15 cellular contexts compared by ENCODE assay signal in the genomic region with DNA sequence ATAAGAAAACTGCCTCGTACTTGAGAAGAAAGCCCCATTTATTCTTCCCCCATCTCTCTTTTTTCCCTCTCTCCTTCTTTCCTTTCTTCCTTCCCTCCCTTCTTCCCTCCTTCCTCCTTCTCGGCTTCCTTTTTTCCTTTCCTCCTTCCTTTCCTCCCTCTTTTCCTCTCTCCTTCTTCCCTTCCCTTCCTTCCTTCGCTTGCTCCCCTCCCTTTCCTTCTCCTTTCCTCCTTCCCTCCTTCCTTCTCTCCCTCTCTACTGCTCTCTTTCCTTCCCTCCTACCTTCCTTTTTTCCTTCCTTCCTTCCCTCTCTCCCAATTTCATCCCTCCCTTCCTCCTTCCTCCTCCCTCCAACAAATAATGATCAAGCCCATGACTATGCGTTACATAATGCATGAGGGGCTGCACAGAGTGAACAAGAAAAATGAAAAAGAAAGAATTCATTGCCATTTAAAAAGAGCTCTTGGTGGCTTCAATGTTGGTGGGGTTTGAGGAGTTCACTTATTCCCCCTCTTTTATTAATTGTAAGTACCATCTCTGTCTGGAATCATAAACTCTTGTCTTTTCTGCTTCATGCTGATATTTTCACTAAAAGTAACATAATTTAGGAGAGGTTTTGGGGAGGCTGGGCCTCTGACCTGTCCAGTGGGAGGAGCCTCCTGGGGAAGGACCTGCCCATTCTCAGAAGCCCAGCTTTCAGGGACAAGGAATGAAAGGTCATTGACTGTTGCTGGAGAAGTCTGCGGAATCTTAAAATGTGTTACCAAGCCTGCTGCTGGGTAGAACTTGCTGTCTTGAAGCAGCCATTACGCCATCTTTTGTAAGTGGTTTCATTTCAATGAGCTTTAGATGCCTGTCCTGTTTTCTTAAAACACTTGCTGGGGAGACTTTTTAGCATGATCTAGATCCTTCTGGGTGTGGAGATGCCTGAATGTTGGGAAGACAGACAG.
DNase-seq lines count a peak whose midpoint lies in the region; ATAC-seq, FAIRE-seq and TF ChIP-seq lines count a peak whose summit lies in the region.
"Had no signal": no experiment of that assay in that cellular context is flagged by ENCODE, and none has a peak within 500 bp of the region (broad histone marks: within the 10 kb centered on the region; RNA-seq: fewer than 3 reads in every experiment).

No MANE protein-coding gene starts in this region.

- H4K91ac ChIP-seq in IMR-90 (ENCODE audit: insufficient read depth, low read depth, low read length), result no peak overlapping the region

- peak overlapping the region in 10 of 11 experiments; percentile 2 to 90 (median 42); a peak in 17 of 22 replicates for H3K27ac ChIP-seq in BLaER1 treated with 17β-estradiol and CSF1 and Interleukin-3, amounts not matched to agents 10 nM and 100 nM
- no peak overlapping the region for H3K27ac ChIP-seq in IMR-90 (ENCODE audit: insufficient read depth, low read length)

- ATAC-seq in IMR-90 (ENCODE audit: low read depth), result no peak
- ATAC-seq: HCT116, mucosa of descending colon had no signal

- H3K9me3 Mint-ChIP-seq in nephron, result no peaks in the 10 kb centered on the region

- no peak overlapping the region for H3K18ac ChIP-seq in IMR-90 (ENCODE audit: low read depth, low read length)

- intact Hi-C loops in IMR-90 (cut with micrococcal nuclease), result no loop called here

- no peak overlapping the region for H4K5ac ChIP-seq in IMR-90 (ENCODE audit: low read depth, low read length)

- H3K36me3 Mint-ChIP-seq in nephron (ENCODE audit: low read depth), result no peaks in the 10 kb centered on the region

- H3K36me3 ChIP-seq in BLaER1 treated with 17β-estradiol and CSF1 and Interleukin-3, amounts not matched to agents 10 nM and 100 nM, result peaks cover 0 to 22% (median 15%) of the 10 kb centered on the region in 11 experiments; a peak in 13 of 22 replicates
- H3K36me3 ChIP-seq in IMR-90 (ENCODE audit: control insufficient read depth, insufficient read depth, low read length), result no peaks in the 10 kb centered on the region
- H3K36me3 ChIP-seq: esophagus muscularis mucosa, MG63 had no signal

- peaks cover 98 to 100% (median 99%) of the 10 kb centered on the region in 10 experiments for H3K4me1 ChIP-seq in BLaER1 treated with 17β-estradiol and CSF1 and Interleukin-3, amounts not matched to agents 10 nM and 100 nM
- peaks cover 6% of the 10 kb centered on the region for H3K4me1 ChIP-seq in IMR-90 (ENCODE audit: control insufficient read depth, insufficient read depth, low read length)

- TF ChIP-seq RAD21 in IMR-90 (IDR thresholded peaks at IDR 0.05; ENCODE audit: low read length), result no peak

- H2BK20ac ChIP-seq in IMR-90 (ENCODE audit: low read depth, low read length), result 0 out of 2 replicates have a peak overlapping the region, but pooled peaks have one; percentile 39

- H2BK5ac ChIP-seq in IMR-90 (ENCODE audit: low read depth, low read length, poor library complexity, severe bottlenecking), result no peak overlapping the region

- no peak overlapping the region for H3K14ac ChIP-seq in IMR-90 (replicated peaks; ENCODE audit: low read depth, low read length)

- no peaks in the 10 kb centered on the region for H3K27me3 ChIP-seq in BLaER1 treated with 17β-estradiol and CSF1 and Interleukin-3, amounts not matched to agents 10 nM and 100 nM
- H3K27me3 ChIP-seq in IMR-90 (ENCODE audit: control insufficient read depth, insufficient read depth, low read length), result no peaks in the 10 kb centered on the region
- H3K27me3 ChIP-seq: esophagus muscularis mucosa, MG63 had no signal

- H3K56ac ChIP-seq in IMR-90 (ENCODE audit: extremely low read depth, insufficient read depth, low read length), result no peak overlapping the region

- peak overlapping the region in 1 of 11 experiments; percentile 20; a peak in 3 of 22 replicates for H3K9ac ChIP-seq in BLaER1 treated with 17β-estradiol and CSF1 and Interleukin-3, amounts not matched to agents 10 nM and 100 nM
- H3K9ac ChIP-seq in IMR-90 (ENCODE audit: low read depth, low read length), result no peak overlapping the region

- H2BK120ac ChIP-seq in IMR-90 (ENCODE audit: low read depth, low read length), result peak overlapping the region; percentile 26; the same call in 1 of the 2 replicates

- TF ChIP-seq CTCF in IMR-90 (conservative IDR thresholded peaks at IDR 0.05; ENCODE audit: low read depth, low read length) (no peak), cardiac fibroblast (IDR thresholded peaks at IDR 0.05; ENCODE audit: low read depth, low read length) (no peak), nephron (IDR thresholded peaks at IDR 0.05; ENCODE audit: unreplicated experiment in 3 of 3) (no peak)

- no peaks in the 10 kb centered on the region for H3K27me3 Mint-ChIP-seq in nephron (ENCODE audit: low read depth)

- no peak overlapping the region for H3K4ac ChIP-seq in IMR-90 (ENCODE audit: low read depth, low read length)

- no peak overlapping the region for H4K8ac ChIP-seq in IMR-90 (ENCODE audit: low read depth in 2 of 2, low read length in 2 of 2)

- H2BK15ac ChIP-seq in IMR-90 (ENCODE audit: low read depth, low read length), result no peak overlapping the region

- H3K79me1 ChIP-seq in IMR-90 (ENCODE audit: low read depth in 1 of 2, low read length in 2 of 2), result peaks cover 0 to 4% of the 10 kb centered on the region in 2 experiments; a peak in 1 of 4 replicates

- 92% methylated on average over 5 of the region's 6 CpGs; no CpG with 5 or more reads in 1 of the 2 experiments for WGBS in IMR-90 (ENCODE audit: extremely low coverage in 2 of 2, insufficient read length in 1 of 2), 2 experiments

- H3K4me3 Mint-ChIP-seq in nephron, result no peak overlapping the region

- no peak overlapping the region for H2AK9ac ChIP-seq in IMR-90 (replicated peaks; ENCODE audit: low read depth, low read length, poor library complexity)

- in situ Hi-C loops in IMR-90 (cut with MboI; ENCODE audit: low sequenced_read_pairs), result no loop called here

- H3K4me3 ChIP-seq in BLaER1 treated with 17β-estradiol and CSF1 and Interleukin-3, amounts not matched to agents 10 nM and 100 nM, result no peak overlapping the region
- no peak overlapping the region for H3K4me3 ChIP-seq in IMR-90 (ENCODE audit: insufficient read depth, low read depth, low read length)
- H3K4me3 ChIP-seq in cardiac fibroblast (replicated peaks in 1 of 2; ENCODE audit: low read depth in 2 of 2, low read length in 2 of 2), result no peak overlapping the region
- H3K4me3 ChIP-seq: esophagus muscularis mucosa, MG63, mucosa of descending colon had no signal

- dilution Hi-C loops in IMR-90 (cut with HindIII; ENCODE audit: low sequenced_read_pairs, unreplicated experiment), result no loop called here

- peaks cover 78% of the 10 kb centered on the region for H3K4me1 Mint-ChIP-seq in nephron

- H3K27ac Mint-ChIP-seq in nephron, result peak overlapping the region in 2 of 3 experiments; percentile 35 to 66

- H2AFZ ChIP-seq in IMR-90 (replicated peaks; ENCODE audit: low read length, poor library complexity), result no peak overlapping the region

- H3K9me1 ChIP-seq in IMR-90 (ENCODE audit: insufficient read depth, low read length), result peaks cover 19% of the 10 kb centered on the region

- DNase-seq in IMR-90, result no peak
- DNase-seq in cardiac fibroblast (ENCODE audit: low read depth in 2 of 2), result peak; percentile 15 to 23
- no peak for DNase-seq in hypothalamus (lab: John Stamatoyannopoulos, UW)
- DNase-seq in ureter (ENCODE audit: low spot score), result no peak
- DNase-seq in DMS 273 (lab: John Stamatoyannopoulos, UW; ENCODE audit: unreplicated experiment), result no peak
- no peak for DNase-seq in frontal cortex (ENCODE audit: low spot score in 2 of 2)
- DNase-seq: activated CD4-positive, alpha-beta T cell treated with anti-CD3 and anti-CD28 coated beads for 4 hours; activated naive CD4-positive, alpha-beta T cell treated with anti-CD3 and anti-CD28 coated beads, Interleukin-2, amount 50 U/mL, for 16 hours; MG63; mucosa of descending colon; NCI-H2227 treated with DMSO at 0.1 percent for 48 hours had no signal

- POLR2A ChIA-PET in IMR-90 (lab: Charles Lee; ENCODE audit: unreplicated experiment), result no interaction called here

- CTCF ChIA-PET in IMR-90 (lab: Yijun Ruan, JAX), result interaction anchor here (0.7 kb wide), 1 partner anchor 32 kb away, joined by 4 read pairs; no protein-coding TSS in a partner anchor

- no peaks in the 10 kb centered on the region for H3K9me3 ChIP-seq in BLaER1 treated with 17β-estradiol and CSF1 and Interleukin-3, amounts not matched to agents 10 nM and 100 nM (replicated peaks in 1 of 11)
- H3K9me3 ChIP-seq in IMR-90 (ENCODE audit: control insufficient read depth, insufficient read depth, low read length), result no peaks in the 10 kb centered on the region
- H3K9me3 ChIP-seq: esophagus muscularis mucosa, MG63, mucosa of descending colon had no signal

- no peak overlapping the region for H2AK5ac ChIP-seq in IMR-90 (ENCODE audit: low read depth, low read length)

- BruUV-seq in IMR-90 (replicated peaks; lab: Mats Ljungman, UMichigan), result no TSS peak

- peaks cover 10 to 62% (median 46%) of the 10 kb centered on the region in 11 experiments; a peak in 20 of 22 replicates for H4K20me1 ChIP-seq in BLaER1 treated with 17β-estradiol and CSF1 and Interleukin-3, amounts not matched to agents 10 nM and 100 nM
- peaks cover 7% of the 10 kb centered on the region; the same call in 1 of the 2 replicates for H4K20me1 ChIP-seq in IMR-90 (ENCODE audit: insufficient read depth, low read length)

- TF ChIP-seq POLR2A in IMR-90 (IDR thresholded peaks at IDR 0.05; ENCODE audit: low read depth, low read length), result no peak

- FAIRE-seq in frontal cortex (lab: Jason Lieb, UNC), result no peak

- peak overlapping the region; percentile 83 to 92 (median 86) for H3K4me2 ChIP-seq in BLaER1 treated with 17β-estradiol and CSF1 and Interleukin-3, amounts not matched to agents 10 nM and 100 nM
- H3K4me2 ChIP-seq in IMR-90 (ENCODE audit: low read depth, low read length), result no peak overlapping the region

- no peak overlapping the region for H3K23ac ChIP-seq in IMR-90 (ENCODE audit: low read depth, low read length)

TF ChIP-seq in IMR-90, 13 proteins besides CTCF, POLR2A, EP300 and RAD21 (continues in another document):
- TF ChIP-seq BHLHE40 (IDR thresholded peaks at IDR 0.05; ENCODE audit: low read depth, low read length) (no peak), SMC3 (IDR thresholded peaks at IDR 0.05; ENCODE audit: low read depth, low read length) (no peak), ELK1 (IDR thresholded peaks at IDR 0.05; ENCODE audit: borderline replicate concordance, low read depth, low read length) (no peak), CEBPB (IDR thresholded peaks at IDR 0.05; ENCODE audit: low read depth, low read length) (no peak), RCOR1 (IDR thresholded peaks at IDR 0.05; ENCODE audit: insufficient replicate concordance, low read length) (no peak), MXI1 (IDR thresholded peaks at IDR 0.05; ENCODE audit: borderline replicate concordance, low read depth, low read length) (no peak)

Comparison
In these comparisons a context has a peak if more than half of its experiments do, and no peak if none do; other contexts are left out.
1. DNase-seq: peak in cardiac fibroblast (2 of 2); none in IMR-90 (single experiment), hypothalamus (0 of 51), ureter (single experiment), DMS 273 (single experiment) and frontal cortex (0 of 2).